8 cellular contexts compared by ENCODE assay signal in the genomic region with DNA sequence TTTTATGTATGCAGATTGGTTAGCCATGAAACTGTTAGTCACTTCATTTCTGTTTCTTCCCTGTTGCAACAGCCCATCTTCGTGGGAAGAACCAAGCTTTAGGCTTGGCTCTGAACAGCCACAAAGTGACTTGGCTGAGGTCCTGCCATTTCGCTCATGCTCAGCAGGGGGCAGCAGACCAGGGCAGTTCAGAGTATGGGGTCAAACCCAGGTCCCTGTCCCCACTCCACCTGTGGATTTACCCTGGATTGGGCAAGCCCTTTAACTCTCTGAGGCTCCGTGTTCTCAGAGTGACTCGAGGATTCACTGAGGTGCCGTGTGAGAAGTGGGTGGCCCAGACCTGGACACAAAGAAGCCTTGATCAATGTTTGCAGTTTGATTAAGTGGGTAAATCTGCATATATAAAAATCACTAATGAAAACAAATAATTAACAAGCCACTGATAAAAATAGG. TPM values are rescaled to one million over a fixed set of nuclear protein-coding genes. Genes with fewer than 3 reads are reported as not detected.
DNase-seq lines count a peak whose midpoint lies in the region; ATAC-seq and TF ChIP-seq lines count a peak whose summit lies in the region.

No MANE protein-coding gene starts in this region.

- H3K27ac ChIP-seq in HEK293 (ENCODE audit: extremely low read depth, low read depth, low read length) (no peak overlapping the region), angular gyrus (ENCODE audit: low read depth, low read length) (peak overlapping the region; percentile 34)

- CTCF ChIA-PET in BJ (lab: Yijun Ruan, JAX), result interaction anchor here (0.6 to 4.0 kb wide), 23 partner anchors 8 to 348 kb away, joined by 3 to 23 read pairs (median 4); a partner anchor contains a TSS
- CTCF ChIA-PET in HEK293 (lab: Yijun Ruan, JAX), result interaction anchor here (0.5 to 3.4 kb wide), 10 partner anchors 8 to 728 kb away, joined by 3 to 22 read pairs (median 4); no protein-coding TSS in a partner anchor

- no peak for ATAC-seq in GM18520 (IDR thresholded peaks at IDR 0.05; ENCODE audit: unreplicated experiment)

- H3K36me3 ChIP-seq in BJ (ENCODE audit: control insufficient read depth, insufficient read depth, low read length), result peaks cover 44% of the 10 kb centered on the region
- peaks cover 0 to 81% of the 10 kb centered on the region in 2 experiments; a peak in 2 of 3 replicates for H3K36me3 ChIP-seq in HEK293 (ENCODE audit: control insufficient read depth in 2 of 2, insufficient read depth in 1 of 2, low read length in 2 of 2)

- no peaks in the 10 kb centered on the region for H3K9me3 ChIP-seq in HEK293 (ENCODE audit: control insufficient read depth, insufficient read depth, low read depth, low read length)

- no peaks in the 10 kb centered on the region for H3K27me3 ChIP-seq in BJ (ENCODE audit: control insufficient read depth, insufficient read depth, low read length)

- no peak for DNase-seq in BJ (ENCODE audit: low read depth)
- peak; percentile 54 for DNase-seq in SKM-1 (lab: John Stamatoyannopoulos, UW; ENCODE audit: unreplicated experiment)
- DNase-seq in hepatic stellate cell (ENCODE audit: low spot score), result peak; percentile 63
- DNase-seq in stimulated activated CD4-positive, alpha-beta T cell treated with anti-CD3 and anti-CD28 coated beads, Interleukin-2, amount 100 ng/mL, for 4 hours (ENCODE audit: low read depth), result peak; percentile 32
- DNase-seq in NCI-H1694 treated with DMSO at 0.1 percent for 48 hours (lab: John Stamatoyannopoulos, UW), result no peak

- TF ChIP-seq CTCF in BJ (IDR thresholded peaks at IDR 0.05; ENCODE audit: insufficient read depth, low read depth, low read length) (peak; percentile 89), HEK293 (tag by site-specific recombination; IDR thresholded peaks at IDR 0.05) (peak; percentile 70)

- no peaks in the 10 kb centered on the region for H3K4me1 ChIP-seq in HEK293 (ENCODE audit: control insufficient read depth, insufficient read depth, low read length)

- POLR2A ChIA-PET in BJ (lab: Charles Lee), result no interaction called here
- POLR2A ChIA-PET in HEK293 (lab: Yijun Ruan, JAX), result no interaction called here

- H3K4me3 ChIP-seq in BJ (ENCODE audit: low read depth, low read length) (no peak overlapping the region), HEK293 (ENCODE audit: low read depth, low read length) (no peak overlapping the region)

TF ChIP-seq in HEK293, 187 proteins besides CTCF, POLR2A, EP300 and RAD21:
- TF ChIP-seq SCRT2 (tag by site-specific recombination; IDR thresholded peaks at IDR 0.05), result peak; percentile 86
- peak; percentile 79 for TF ChIP-seq SCRT1 (tag by site-specific recombination; IDR thresholded peaks at IDR 0.05; ENCODE audit: borderline replicate concordance)
- no peak for TF ChIP-seq ZNF571 (tag by site-specific recombination; IDR thresholded peaks at IDR 0.05)

RNA-seq across cellular contexts. Expression of a gene that starts 19.8 kb away (rescaled TPM):
- 28.7 and 33.7 TPM in 2 replicates for polyA plus RNA-seq in BJ (2011; rRNA removed)
- polyA minus RNA-seq in BJ (2011; rRNA and poly(A)+ RNA removed), result 19.6 and 20.9 TPM in 2 replicates

RNA-seq across cellular contexts. Expression of a gene that starts 22.5 kb away (rescaled TPM):
- polyA plus RNA-seq in BJ (2011; rRNA removed), result 310 and 320 TPM in 2 replicates
- 119 and 193 TPM in 2 replicates for polyA minus RNA-seq in BJ (2011; rRNA and poly(A)+ RNA removed)

Comparison
In these comparisons a context has a peak if more than half of its experiments do, and no peak if none do; other contexts are left out.
1. DNase-seq: peak in SKM-1 (single experiment), hepatic stellate cell (single experiment) and stimulated activated CD4-positive, alpha-beta T cell treated with anti-CD3 and anti-CD28 coated beads, Interleukin-2, amount 100 ng/mL, for 4 hours (single experiment); none in BJ (single experiment) and NCI-H1694 treated with DMSO at 0.1 percent for 48 hours (single experiment).